9 cellular contexts compared by ENCODE assay signal in the genomic region with DNA sequence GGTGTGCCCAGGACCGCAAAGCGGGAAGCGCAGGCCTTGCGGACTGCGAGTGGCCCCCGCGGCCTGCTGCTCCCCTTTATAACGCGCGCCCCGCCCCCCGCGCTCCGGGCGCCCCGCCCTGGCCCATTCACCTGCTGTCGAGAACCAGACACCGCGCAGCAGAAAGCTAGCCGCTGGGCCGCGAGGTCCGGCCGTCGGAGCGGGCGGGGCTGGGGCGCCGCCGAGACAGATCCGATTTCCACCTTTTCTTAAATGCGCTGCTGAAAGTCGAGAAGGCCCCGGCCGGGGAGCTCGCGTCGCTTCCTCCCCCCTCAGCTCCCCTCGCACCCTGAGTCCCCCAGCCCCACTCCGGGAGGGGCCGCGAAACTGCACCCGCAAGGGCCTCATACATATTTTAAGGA.
DNase-seq lines count a peak whose midpoint lies in the region; ATAC-seq lines count a peak whose summit lies in the region.
"Had no signal": no experiment of that assay in that cellular context is flagged by ENCODE, and none has a peak within 500 bp of the region (broad histone marks: within the 10 kb centered on the region; RNA-seq: fewer than 3 reads in every experiment).

No MANE protein-coding gene starts in this region.

- in situ Hi-C loops in KBM-7 (cut with MboI; ENCODE audit: low pct_unique_long_range_greater_than_20kb, low sequenced_read_pairs), result no loop called here

- peaks cover 40 to 64% (median 41%) of the 10 kb centered on the region in 3 donors for H3K4me1 Mint-ChIP-seq in CD8-positive, alpha-beta memory T cell
- H3K4me1 Mint-ChIP-seq in activated T-cell treated with anti-CD3 and anti-CD28 coated beads, Interleukin-2, amount 50 U/mL, for 72 hours (ENCODE audit: low read depth), result peaks cover 54% of the 10 kb centered on the region
- H3K4me1 Mint-ChIP-seq in natural killer cell treated with Interleukin-12 subunit alpha and Interleukin-12 subunit beta and Interleukin-15 and Interleukin-18, amount 100 ng/mL, for 72 hours (ENCODE audit: low read depth in 2 of 2), result peaks cover 28% of the 10 kb centered on the region in 2 donors

- peak in 2 of 5 donors; percentile 8 to 20 for DNase-seq in CD8-positive, alpha-beta memory T cell
- peak; percentile 22 to 32 for DNase-seq in activated T-cell treated with anti-CD3 and anti-CD28 coated beads, Interleukin-2, amount 50 U/mL, for 72 hours
- DNase-seq in natural killer cell treated with Interleukin-12 subunit alpha and Interleukin-12 subunit beta and Interleukin-15 and Interleukin-18, amount 100 ng/mL, for 72 hours (ENCODE audit: low spot score), result no peak
- DNase-seq in EL, result no peak
- no peak for DNase-seq in KBM-7
- no peak for DNase-seq in NK-92 treated with Interleukin-12 subunit alpha and Interleukin-12 subunit beta, amount 100 ng/mL, for 24 hours (lab: John Stamatoyannopoulos, UW)
- DNase-seq: SJCRH30 had no signal

- peak overlapping the region; percentile 59 to 90 (median 82) for H3K4me3 Mint-ChIP-seq in CD8-positive, alpha-beta memory T cell
- peak overlapping the region; percentile 87 to 92 for H3K4me3 Mint-ChIP-seq in activated T-cell treated with anti-CD3 and anti-CD28 coated beads, Interleukin-2, amount 50 U/mL, for 72 hours
- H3K4me3 Mint-ChIP-seq in natural killer cell treated with Interleukin-12 subunit alpha and Interleukin-12 subunit beta and Interleukin-15 and Interleukin-18, amount 100 ng/mL, for 72 hours, result peak overlapping the region; percentile 78

- H3K36me3 Mint-ChIP-seq in CD8-positive, alpha-beta memory T cell, result no peaks in the 10 kb centered on the region
- H3K36me3 Mint-ChIP-seq in activated T-cell treated with anti-CD3 and anti-CD28 coated beads, Interleukin-2, amount 50 U/mL, for 72 hours (ENCODE audit: insufficient read depth in 2 of 2), result peaks cover 0 to 3% of the 10 kb centered on the region in 2 donors
- no peaks in the 10 kb centered on the region for H3K36me3 Mint-ChIP-seq in natural killer cell treated with Interleukin-12 subunit alpha and Interleukin-12 subunit beta and Interleukin-15 and Interleukin-18, amount 100 ng/mL, for 72 hours

- no peaks in the 10 kb centered on the region for H3K9me3 ChIP-seq in CD8-positive, alpha-beta memory T cell (ENCODE audit: low read length)
- H3K9me3 ChIP-seq in HUES48 (ENCODE audit: control insufficient read depth, insufficient read depth, low read length), result no peaks in the 10 kb centered on the region
- H3K9me3 ChIP-seq: SJCRH30 had no signal

- peaks cover 65 to 66% of the 10 kb centered on the region in 2 donors for H3K27me3 Mint-ChIP-seq in CD8-positive, alpha-beta memory T cell
- peaks cover 71% of the 10 kb centered on the region for H3K27me3 Mint-ChIP-seq in activated T-cell treated with anti-CD3 and anti-CD28 coated beads, Interleukin-2, amount 50 U/mL, for 72 hours (ENCODE audit: low read depth)
- peaks cover 43 to 45% of the 10 kb centered on the region in 2 donors for H3K27me3 Mint-ChIP-seq in natural killer cell treated with Interleukin-12 subunit alpha and Interleukin-12 subunit beta and Interleukin-15 and Interleukin-18, amount 100 ng/mL, for 72 hours

- no peaks in the 10 kb centered on the region for H3K36me3 ChIP-seq in CD8-positive, alpha-beta memory T cell (ENCODE audit: insufficient read depth, low read length)
- H3K36me3 ChIP-seq in HUES48 (ENCODE audit: control insufficient read depth, insufficient read depth, low read length), result no peaks in the 10 kb centered on the region
- H3K36me3 ChIP-seq: SJCRH30 had no signal

- no peak overlapping the region for H3K27ac ChIP-seq in CD8-positive, alpha-beta memory T cell (ENCODE audit: low read depth, low read length)
- no peak overlapping the region for H3K27ac ChIP-seq in HUES48 (ENCODE audit: low read depth, low read length)
- H3K27ac ChIP-seq: SJCRH30 had no signal

- peak overlapping the region; percentile 53 for H3K4me3 ChIP-seq in CD8-positive, alpha-beta memory T cell (ENCODE audit: low read length)
- H3K4me3 ChIP-seq in HUES48 (ENCODE audit: low read depth, low read length), result peak overlapping the region; percentile 69

- POLR2A ChIA-PET in CD8-positive, alpha-beta memory T cell (lab: Charles Lee), result no interaction called here

- H3K27me3 ChIP-seq in CD8-positive, alpha-beta memory T cell (ENCODE audit: insufficient read depth, low read length, poor library complexity, severe bottlenecking), result peaks cover 62% of the 10 kb centered on the region
- peaks cover 88% of the 10 kb centered on the region for H3K27me3 ChIP-seq in HUES48 (ENCODE audit: control insufficient read depth, insufficient read depth, low read length)
- H3K27me3 ChIP-seq: SJCRH30 had no signal

- CTCF ChIA-PET in CD8-positive, alpha-beta memory T cell (lab: Charles Lee), result interaction anchor here (1.1 to 1.4 kb wide), 2 partner anchors 43 to 228 kb away, joined by 5 read pairs; no protein-coding TSS in a partner anchor

- ATAC-seq in activated T-cell treated with anti-CD3 and anti-CD28 coated beads, Interleukin-2, amount 50 U/mL, for 72 hours (replicated peaks in 1 of 2), result no peak
- ATAC-seq in natural killer cell treated with Interleukin-12 subunit alpha and Interleukin-12 subunit beta and Interleukin-15 and Interleukin-18, amount 100 ng/mL, for 72 hours, result no peak
- no peak for ATAC-seq in GM21825 (IDR thresholded peaks at IDR 0.05; ENCODE audit: unreplicated experiment)

- no peak overlapping the region for H3K9ac ChIP-seq in HUES48 (ENCODE audit: low read depth, low read length)

- H3K4me1 ChIP-seq in CD8-positive, alpha-beta memory T cell (ENCODE audit: insufficient read depth, low read length), result peaks cover 58% of the 10 kb centered on the region
- peaks cover 33% of the 10 kb centered on the region for H3K4me1 ChIP-seq in HUES48 (ENCODE audit: control insufficient read depth, insufficient read depth, low read length)

- no peak overlapping the region for H3K27ac Mint-ChIP-seq in CD8-positive, alpha-beta memory T cell
- no peak overlapping the region for H3K27ac Mint-ChIP-seq in activated T-cell treated with anti-CD3 and anti-CD28 coated beads, Interleukin-2, amount 50 U/mL, for 72 hours
- H3K27ac Mint-ChIP-seq in natural killer cell treated with Interleukin-12 subunit alpha and Interleukin-12 subunit beta and Interleukin-15 and Interleukin-18, amount 100 ng/mL, for 72 hours, result no peak overlapping the region

- H3K9me3 Mint-ChIP-seq in CD8-positive, alpha-beta memory T cell, result peaks cover 0 to 3% (median 0%) of the 10 kb centered on the region in 5 donors
- no peaks in the 10 kb centered on the region for H3K9me3 Mint-ChIP-seq in activated T-cell treated with anti-CD3 and anti-CD28 coated beads, Interleukin-2, amount 50 U/mL, for 72 hours
- no peaks in the 10 kb centered on the region for H3K9me3 Mint-ChIP-seq in natural killer cell treated with Interleukin-12 subunit alpha and Interleukin-12 subunit beta and Interleukin-15 and Interleukin-18, amount 100 ng/mL, for 72 hours

Comparison
In these comparisons a context has a peak if more than half of its experiments do, and no peak if none do; other contexts are left out.
1. DNase-seq: peak in activated T-cell treated with anti-CD3 and anti-CD28 coated beads, Interleukin-2, amount 50 U/mL, for 72 hours (2 of 2); none in natural killer cell treated with Interleukin-12 subunit alpha and Interleukin-12 subunit beta and Interleukin-15 and Interleukin-18, amount 100 ng/mL, for 72 hours (single experiment), EL (single experiment), KBM-7 (single experiment) and NK-92 treated with Interleukin-12 subunit alpha and Interleukin-12 subunit beta, amount 100 ng/mL, for 24 hours (single experiment).
2. Peak in every context shown above with its lines, with median percentiles within 50 percentile points of each other: H3K4me3 Mint-ChIP-seq.